ENCODE assay signal across 20 cellular contexts in genomic region chr10:44788820-44789167, GRCh38.
DNase-seq lines count a peak whose midpoint lies in the region; ATAC-seq, FAIRE-seq and TF ChIP-seq lines count a peak whose summit lies in the region.
"Had no signal": no experiment of that assay in that cellular context is flagged by ENCODE, and none has a peak within 500 bp of the region (broad histone marks: within the 10 kb centered on the region; RNA-seq: fewer than 3 reads in every experiment).

No MANE protein-coding gene starts in this region.

- H3K79me2 ChIP-seq in HepG2 (ENCODE audit: insufficient read depth, low read length) (no peaks in the 10 kb centered on the region), trophoblast cell (ENCODE audit: control insufficient read depth, insufficient read depth, low read length, poor library complexity) (no peaks in the 10 kb centered on the region)

- H2BK120ac ChIP-seq in trophoblast cell (ENCODE audit: insufficient read depth, low read length, poor library complexity), result no peak overlapping the region

- intact Hi-C loops in HepG2 (cut with micrococcal nuclease; ENCODE audit: unreplicated experiment), result no loop called here
- intact Hi-C loops in right lobe of liver (cut with DNase I), result no loop called here

- 0% methylated on average over 4 of the region's 5 CpGs for WGBS in HepG2 (ENCODE audit: low lambda C conversion rate)
- WGBS in right lobe of liver (ENCODE audit: insufficient coverage, low coverage, low lambda C conversion rate, missing lambda C conversion rate), result 51% methylated on average over 5 of the region's 5 CpGs
- no CpG with 5 or more reads among the region's 5 CpGs for WGBS in trophoblast cell (ENCODE audit: extremely low coverage, insufficient coverage, insufficient read length)

- POLR2A ChIA-PET in HepG2 (lab: Yijun Ruan, JAX), result no interaction called here

- TF ChIP-seq RAD21 in HepG2 (CRISPR knock-in tag; IDR thresholded peaks at IDR 0.05), result no peak

- H4K91ac ChIP-seq in trophoblast cell (ENCODE audit: low read depth, low read length), result peak overlapping the region; percentile 77

- no peaks in the 10 kb centered on the region for H4K20me1 ChIP-seq in HepG2 (ENCODE audit: insufficient read depth, low read length)
- H4K20me1 ChIP-seq: BLaER1 had no signal

- H3K14ac ChIP-seq in trophoblast cell (ENCODE audit: low read length), result no peak overlapping the region

- H3K9me3 ChIP-seq in HepG2 (ENCODE audit: low read length) (no peaks in the 10 kb centered on the region), right lobe of liver (no peaks in the 10 kb centered on the region), trophoblast cell (ENCODE audit: insufficient read depth, low read depth, low read length) (no peaks in the 10 kb centered on the region)
- H3K9me3 ChIP-seq: BLaER1, Caco-2 had no signal

- no peak for TF ChIP-seq POLR2A in HepG2 (IDR thresholded peaks at IDR 0.05; ENCODE audit: insufficient read depth in 1 of 2, low read depth in 2 of 2, low read length in 2 of 2)
- TF ChIP-seq POLR2A in right lobe of liver (IDR thresholded peaks at IDR 0.05), result no peak
- no peak for TF ChIP-seq POLR2A in erythroblast (IDR thresholded peaks at IDR 0.05; ENCODE audit: low read length)

- H3K4me3 ChIP-seq in HepG2 (replicated peaks in 1 of 3; ENCODE audit: insufficient read depth in 1 of 3, low read depth in 2 of 3, low read length in 3 of 3), result no peak overlapping the region
- no peak overlapping the region for H3K4me3 ChIP-seq in right lobe of liver
- no peak overlapping the region for H3K4me3 ChIP-seq in trophoblast cell (ENCODE audit: low read depth, low read length)
- H3K4me3 ChIP-seq: BLaER1 had no signal

- H3K27ac ChIP-seq in HepG2 (ENCODE audit: extremely low read length, insufficient read depth, low read length) (no peak overlapping the region), right lobe of liver (no peak overlapping the region), trophoblast cell (ENCODE audit: low read depth, low read length) (peak overlapping the region; percentile 85)
- H3K27ac ChIP-seq: 22Rv1, BLaER1, C4-2B had no signal

- H3K4me1 ChIP-seq in HepG2 (ENCODE audit: insufficient read depth, low read length) (no peaks in the 10 kb centered on the region), right lobe of liver (no peaks in the 10 kb centered on the region), trophoblast cell (ENCODE audit: control insufficient read depth in 1 of 2, insufficient read depth in 2 of 2, low read length in 2 of 2) (peaks cover 8 to 24% of the 10 kb centered on the region in 2 experiments)
- H3K4me1 ChIP-seq: BLaER1, Caco-2 had no signal

- H3K4me2 ChIP-seq in HepG2 (ENCODE audit: low read depth, low read length), result no peak overlapping the region
- H3K4me2 ChIP-seq in trophoblast cell (ENCODE audit: low read length), result no peak overlapping the region
- H3K4me2 ChIP-seq: BLaER1 had no signal

- H3K23ac ChIP-seq in trophoblast cell (ENCODE audit: low read length), result no peak overlapping the region

- TF ChIP-seq EP300 in HepG2 (IDR thresholded peaks at IDR 0.05; ENCODE audit: low read depth in 2 of 2, low read length in 2 of 2) (no peak), HepG2 (CRISPR knock-in tag; IDR thresholded peaks at IDR 0.05; ENCODE audit: borderline replicate concordance) (no peak)

- H2AK5ac ChIP-seq in trophoblast cell (ENCODE audit: low read length), result no peak overlapping the region

- in situ Hi-C loops in HepG2 (cut with HindIII; ENCODE audit: extremely low pct_ligation_motif_present, low pct_unique_long_range_greater_than_20kb), result no loop called here

- TF ChIP-seq CTCF in HepG2 (CRISPR knock-in tag; IDR thresholded peaks at IDR 0.05), result no peak
- no peak for TF ChIP-seq CTCF in right lobe of liver (IDR thresholded peaks at IDR 0.05)

- H4K12ac ChIP-seq in trophoblast cell (ENCODE audit: low read depth, low read length), result no peak overlapping the region

- no peak overlapping the region for H2BK12ac ChIP-seq in trophoblast cell (ENCODE audit: low read length)

- H3K79me1 ChIP-seq in trophoblast cell (ENCODE audit: low read length), result peaks cover 4% of the 10 kb centered on the region

- H2AFZ ChIP-seq in HepG2 (ENCODE audit: low read length) (no peak overlapping the region), trophoblast cell (ENCODE audit: insufficient read depth, low read length, poor library complexity) (no peak overlapping the region)

- H3K27me3 ChIP-seq in HepG2 (ENCODE audit: control insufficient read depth in 1 of 2, insufficient read depth in 2 of 2, low read length in 2 of 2) (peaks cover 0 to 7% of the 10 kb centered on the region in 2 experiments; a peak in 2 of 5 replicates), right lobe of liver (no peaks in the 10 kb centered on the region), trophoblast cell (ENCODE audit: insufficient read depth, low read length) (no peaks in the 10 kb centered on the region)
- H3K27me3 ChIP-seq: BLaER1 had no signal

- H3K9ac ChIP-seq in HepG2 (ENCODE audit: insufficient read depth, low read depth, low read length), result no peak overlapping the region
- H3K9ac ChIP-seq in trophoblast cell (ENCODE audit: low read length), result no peak overlapping the region
- H3K9ac ChIP-seq: BLaER1 had no signal

- CTCF ChIA-PET in HepG2 (lab: Yijun Ruan, JAX; ENCODE audit: low intra/inter-chr PET ratio, low total read pairs), result no interaction called here

- H4K8ac ChIP-seq in trophoblast cell (ENCODE audit: low read depth, low read length), result no peak overlapping the region

- no peak for FAIRE-seq in HepG2 (lab: Jason Lieb, UNC)
- FAIRE-seq: A204.1, G401.6, GM12892 had no signal

- H2BK5ac ChIP-seq in trophoblast cell (ENCODE audit: low read depth, low read length, poor library complexity), result peak overlapping the region; percentile 26

- DNase-seq in HepG2 (ENCODE audit: low spot score) (no peak), right lobe of liver (no peak), erythroblast (lab: John Stamatoyannopoulos, UW) (peak; percentile 33 to 66), trophoblast cell (no peak)
- DNase-seq in activated CD8-positive, alpha-beta memory T cell treated with anti-CD3 and anti-CD28 coated beads, Interleukin-2, amount 50 U/mL, for 4 hours, result no peak
- DNase-seq: Caco-2; CD4-positive, CD25-positive, alpha-beta regulatory T cell; CD8-positive, alpha-beta T cell; DMS153; DND-41; GOT3; H7; HCEC 1CT had no signal

- no peak for ATAC-seq in HepG2
- no peak for ATAC-seq in right lobe of liver
- ATAC-seq in GM21526 (IDR thresholded peaks at IDR 0.05; ENCODE audit: low FRiP score, unreplicated experiment), result no peak
- ATAC-seq: CD8-positive, alpha-beta T cell had no signal

- H3K36me3 ChIP-seq in HepG2 (replicated peaks in 1 of 2; ENCODE audit: control insufficient read depth in 1 of 2, insufficient read depth in 2 of 2, low read length in 2 of 2) (no peaks in the 10 kb centered on the region), right lobe of liver (no peaks in the 10 kb centered on the region), trophoblast cell (ENCODE audit: control insufficient read depth in 1 of 2, insufficient read depth in 2 of 2, low read length in 2 of 2) (no peaks in the 10 kb centered on the region)
- H3K36me3 ChIP-seq: BLaER1 had no signal

- no peak overlapping the region for H3K18ac ChIP-seq in trophoblast cell (ENCODE audit: low read length)

- no TSS peak for BruUV-seq in HepG2 (replicated peaks; lab: Mats Ljungman, UMichigan)

- no peak overlapping the region for H3K4ac ChIP-seq in trophoblast cell (ENCODE audit: low read depth, low read length)

TF ChIP-seq in HepG2, 621 proteins besides CTCF, POLR2A, EP300 and RAD21:
- TF ChIP-seq ZSCAN30 (CRISPR knock-in tag; IDR thresholded peaks at IDR 0.05) (no peak), CREB1 (IDR thresholded peaks at IDR 0.05) (peak; percentile 80), CREB1 (CRISPR knock-in tag; IDR thresholded peaks at IDR 0.05) (no peak)

Comparison
In these comparisons a context has a peak if more than half of its experiments do, and no peak if none do; other contexts are left out.
1. DNase-seq: peak in erythroblast (2 of 2); none in HepG2 (single experiment), right lobe of liver (0 of 3), trophoblast cell (0 of 2) and activated CD8-positive, alpha-beta memory T cell treated with anti-CD3 and anti-CD28 coated beads, Interleukin-2, amount 50 U/mL, for 4 hours (single experiment).